In genomic region chr7:73851410-73852338, GRCh38 we compare ENCODE assay signal across 1 cellular context.
TF ChIP-seq lines count a peak whose summit lies in the region.

No MANE protein-coding gene starts in this region.

TF ChIP-seq in GM12878, 131 proteins besides CTCF, POLR2A, EP300 and RAD21 (continued from another document and continues in another):
- TF ChIP-seq USF1 (IDR thresholded peaks at IDR 0.05; ENCODE audit: borderline replicate concordance, extremely low read length, insufficient read depth, low read depth, low read length) (no peak), HSF1 (IDR thresholded peaks at IDR 0.05; ENCODE audit: low read depth, low read length) (no peak), KLF5 (IDR thresholded peaks at IDR 0.05; ENCODE audit: partially characterized antibody) (no peak), ESRRA (IDR thresholded peaks at IDR 0.05; ENCODE audit: low read length) (no peak), SMC3 (IDR thresholded peaks at IDR 0.05; ENCODE audit: borderline replicate concordance, low read length) (no peak), E2F4 (IDR thresholded peaks at IDR 0.05; ENCODE audit: low read depth, low read length) (no peak), CUX1 (IDR thresholded peaks at IDR 0.05; ENCODE audit: insufficient replicate concordance, low read depth, low read length) (no peak), ATF2 (IDR thresholded peaks at IDR 0.05; ENCODE audit: low read length) (peak; percentile 63), CBX3 (IDR thresholded peaks at IDR 0.05; ENCODE audit: borderline replicate concordance, low read depth) (no peak), IRF3 (IDR thresholded peaks at IDR 0.05) (no peak), JUNB (IDR thresholded peaks at IDR 0.05) (peak; percentile 77), CBFB (IDR thresholded peaks at IDR 0.05; ENCODE audit: low read depth) (peak; percentile 63; the same call in 1 of the 2 replicates), ZNF274 (IDR thresholded peaks at IDR 0.05; ENCODE audit: insufficient read depth, insufficient read length) (no peak), RB1 (IDR thresholded peaks at IDR 0.05; ENCODE audit: borderline replicate concordance) (no peak), CREB1 (IDR thresholded peaks at IDR 0.05; ENCODE audit: low read depth) (0 out of 2 replicates have a peak, but pooled peaks have one; percentile 25), ZNF384 (IDR thresholded peaks at IDR 0.05; ENCODE audit: borderline replicate concordance, low read depth, low read length) (peak; percentile 46; the same call in 1 of the 2 replicates), CHD1 (IDR thresholded peaks at IDR 0.05; ENCODE audit: low read depth, low read length) (no peak), NR2F1 (conservative IDR thresholded peaks at IDR 0.05) (0 out of 2 replicates have a peak, but pooled peaks have one; percentile 25), ZBTB4 (CRISPR knock-in tag; IDR thresholded peaks at IDR 0.05) (no peak), YY1 (IDR thresholded peaks at IDR 0.05; ENCODE audit: low read depth, low read length) (no peak), KDM1A (IDR thresholded peaks at IDR 0.05; ENCODE audit: borderline replicate concordance) (no peak), TCF7 (IDR thresholded peaks at IDR 0.05; ENCODE audit: borderline replicate concordance) (no peak), ETV6 (conservative IDR thresholded peaks at IDR 0.05 in 1 of 2, IDR thresholded peaks at IDR 0.05 in 1 of 2; ENCODE audit: borderline replicate concordance in 1 of 2, low read depth in 1 of 2) (peak in 1 of 2 experiments; percentile 88; a peak in 2 of 4 replicates), SREBF2 (IDR thresholded peaks at IDR 0.05; ENCODE audit: low read length) (no peak), BCL3 (IDR thresholded peaks at IDR 0.05; ENCODE audit: borderline replicate concordance, insufficient read depth, low read depth, low read length, poor library complexity, severe bottlenecking) (no peak), PRDM15 (CRISPR knock-in tag; IDR thresholded peaks at IDR 0.05) (no peak), BCL11A (IDR thresholded peaks at IDR 0.05; ENCODE audit: low read depth, low read length) (peak; percentile 49; the same call in 1 of the 2 replicates), SKIL (IDR thresholded peaks at IDR 0.05; ENCODE audit: low read depth, poor library complexity, severe bottlenecking) (no peak), POLR2AphosphoS5 (IDR thresholded peaks at IDR 0.05; ENCODE audit: low read length) (no peak), CBX5 (IDR thresholded peaks at IDR 0.05; ENCODE audit: low read depth) (no peak), RFX5 (IDR thresholded peaks at IDR 0.05; ENCODE audit: low read depth, low read length) (no peak), BMI1 (IDR thresholded peaks at IDR 0.05; ENCODE audit: borderline replicate concordance) (no peak), IRF4 (IDR thresholded peaks at IDR 0.05; ENCODE audit: low read depth, low read length) (no peak)
